ENCODE assay signal across 8 cellular contexts in genomic region chr1:218284377-218284916, GRCh38. TPM values are rescaled to one million over a fixed set of nuclear protein-coding genes. Genes with fewer than 3 reads are reported as not detected.
DNase-seq lines count a peak whose midpoint lies in the region; ATAC-seq, FAIRE-seq and TF ChIP-seq lines count a peak whose summit lies in the region.

No MANE protein-coding gene starts in this region.

- no peak overlapping the region for H2AK5ac ChIP-seq in neuronal stem cell (ENCODE audit: low read depth, low read length)

- H2BK5ac ChIP-seq in neuronal stem cell (ENCODE audit: low read length), result peak overlapping the region; percentile 82

- peak overlapping the region; percentile 82 for H3K4me2 ChIP-seq in neuronal stem cell (ENCODE audit: insufficient read depth, low read length, poor library complexity, severe bottlenecking)

- peak overlapping the region; percentile 98 for H3K18ac ChIP-seq in neuronal stem cell (ENCODE audit: low read length)

- CTCF ChIA-PET in HEK293T (lab: Yijun Ruan, JAX), result interaction anchor here (1.1 kb wide), 1 partner anchor 24 kb away, joined by 3 read pairs; no protein-coding TSS in a partner anchor

- peak overlapping the region; percentile 98 for H2AFZ ChIP-seq in neuronal stem cell (ENCODE audit: low read length)

- H3K9me3 ChIP-seq in Peyer's patch (no peaks in the 10 kb centered on the region), neuronal stem cell (replicated peaks in 1 of 2; ENCODE audit: control insufficient read depth in 2 of 2, insufficient read depth in 1 of 2, low read depth in 1 of 2, low read length in 2 of 2) (peaks cover 0 to 10% of the 10 kb centered on the region in 2 donors)

- peak overlapping the region; percentile 100 for H4K8ac ChIP-seq in neuronal stem cell (ENCODE audit: low read depth, low read length)

- peak overlapping the region; percentile 27 for H3K14ac ChIP-seq in neuronal stem cell (ENCODE audit: low read length)

- H3K23ac ChIP-seq in neuronal stem cell (ENCODE audit: low read depth, low read length, poor library complexity), result peak overlapping the region; percentile 92

- no peak overlapping the region for H2BK12ac ChIP-seq in neuronal stem cell (ENCODE audit: low read length)

- H3K36me3 ChIP-seq in Peyer's patch (no peaks in the 10 kb centered on the region), neuronal stem cell (replicated peaks in 1 of 2; ENCODE audit: control insufficient read depth in 2 of 2, insufficient read depth in 2 of 2, low read length in 2 of 2) (peaks cover 0 to 7% of the 10 kb centered on the region in 2 donors)

- TF ChIP-seq POLR2A in GM12891 (IDR thresholded peaks at IDR 0.05; ENCODE audit: low read depth, low read length) (no peak), Peyer's patch (IDR thresholded peaks at IDR 0.05) (no peak)

- H2BK15ac ChIP-seq in neuronal stem cell (ENCODE audit: low read length), result peak overlapping the region; percentile 63

- peak overlapping the region; percentile 75 to 82 (median 80) for H3K27ac ChIP-seq in Peyer's patch
- peak overlapping the region; percentile 83 for H3K27ac ChIP-seq in neuronal stem cell (replicated peaks; ENCODE audit: low read length)

- no peak for TF ChIP-seq CTCF in Peyer's patch (IDR thresholded peaks at IDR 0.05)

- DNase-seq in GM12891 (ENCODE audit: insufficient read length, low spot score), result peak; percentile 9
- no peak for DNase-seq in Peyer's patch
- no peak for DNase-seq in neuronal stem cell (ENCODE audit: low spot score)
- no peak for DNase-seq in NCI-H2029 treated with DMSO at 0.1 percent for 48 hours (lab: John Stamatoyannopoulos, UW)
- DNase-seq in NCI-H526 treated with DMSO at 0.1 percent for 48 hours (lab: John Stamatoyannopoulos, UW), result no peak
- no peak for DNase-seq in HEK293T (ENCODE audit: extremely low spot score)

- H3K4me1 ChIP-seq in Peyer's patch, result peaks cover 0 to 10% (median 6%) of the 10 kb centered on the region in 4 donors
- peaks cover 3 to 10% of the 10 kb centered on the region in 2 donors for H3K4me1 ChIP-seq in neuronal stem cell (ENCODE audit: control insufficient read depth in 2 of 2, insufficient read depth in 1 of 2, low read depth in 1 of 2, low read length in 2 of 2)

- no peak overlapping the region for H4K91ac ChIP-seq in neuronal stem cell (ENCODE audit: low read depth, low read length, poor library complexity)

- WGBS in neuronal stem cell (ENCODE audit: extremely low coverage in 2 of 2, insufficient read length in 2 of 2, insufficient replicate concordance in 1 of 2), 2 donors, result no CpG with 5 or more reads among the region's 26 CpGs

- H3K4me3 ChIP-seq in Peyer's patch (peak overlapping the region; percentile 51 to 75 (median 69)), neuronal stem cell (ENCODE audit: low read length in 2 of 2) (peak overlapping the region; percentile 79 to 87)

- H3K9ac ChIP-seq in neuronal stem cell (ENCODE audit: low read depth, low read length, poor library complexity), result peak overlapping the region; percentile 90

- POLR2A ChIA-PET in HEK293T (lab: Yijun Ruan, JAX), result interaction anchor here (0.7 to 2.0 kb wide), 8 partner anchors 10 to 54 kb away, joined by 3 to 13 read pairs (median 5); no protein-coding TSS in a partner anchor

- H3K79me1 ChIP-seq in neuronal stem cell (ENCODE audit: low read depth, low read length), result peaks cover 2% of the 10 kb centered on the region

- H3K27me3 ChIP-seq in Peyer's patch (no peaks in the 10 kb centered on the region), neuronal stem cell (ENCODE audit: control insufficient read depth in 3 of 3, insufficient read depth in 3 of 3, low read depth in 1 of 3, low read length in 3 of 3) (no peaks in the 10 kb centered on the region)

- ATAC-seq in HG02571 (IDR thresholded peaks at IDR 0.05; ENCODE audit: unreplicated experiment) (peak; percentile 23), esophagus mucosa (peak; percentile 37)

- H3K4ac ChIP-seq in neuronal stem cell (ENCODE audit: low read length), result peak overlapping the region; percentile 54

- FAIRE-seq in GM12891 (lab: Jason Lieb, UNC), result peak; percentile 48

- H2BK120ac ChIP-seq in neuronal stem cell (ENCODE audit: low read depth, low read length), result peak overlapping the region; percentile 93

TF ChIP-seq in GM12891, 5 proteins besides CTCF, POLR2A, EP300 and RAD21:
- TF ChIP-seq SPI1 (IDR thresholded peaks at IDR 0.05; ENCODE audit: low read depth, low read length) (no peak), PAX5 (IDR thresholded peaks at IDR 0.05; ENCODE audit: insufficient read depth, low read length, severe bottlenecking) (no peak), POLR2AphosphoS5 (IDR thresholded peaks at IDR 0.05; ENCODE audit: low read depth, low read length) (no peak), POU2F2 (IDR thresholded peaks at IDR 0.05; ENCODE audit: low read depth, low read length) (no peak), TAF1 (IDR thresholded peaks at IDR 0.05; ENCODE audit: low read depth, low read length) (no peak)

TF ChIP-seq in HEK293T, 16 proteins besides CTCF, POLR2A, EP300 and RAD21:
- TF ChIP-seq SUZ12 (IDR thresholded peaks at IDR 0.05), result no peak
- TF ChIP-seq ARNT (IDR thresholded peaks at IDR 0.05), result no peak
- TF ChIP-seq L3MBTL2 (conservative IDR thresholded peaks at IDR 0.05), result no peak
- TF ChIP-seq CTBP1 (IDR thresholded peaks at IDR 0.05; ENCODE audit: borderline replicate concordance), result no peak
- no peak for TF ChIP-seq ZNF384 (IDR thresholded peaks at IDR 0.05)
- no peak for TF ChIP-seq FOXK2 (IDR thresholded peaks at IDR 0.05)
- no peak for TF ChIP-seq FOXA1 (IDR thresholded peaks at IDR 0.05)
- TF ChIP-seq HDGF (IDR thresholded peaks at IDR 0.05; ENCODE audit: borderline replicate concordance), result no peak
- TF ChIP-seq BHLHE40 (IDR thresholded peaks at IDR 0.05; ENCODE audit: borderline replicate concordance), result no peak
- TF ChIP-seq SP1 (IDR thresholded peaks at IDR 0.05), result no peak
- no peak for TF ChIP-seq TARDBP (IDR thresholded peaks at IDR 0.05)
- TF ChIP-seq PKNOX1 (IDR thresholded peaks at IDR 0.05), result no peak
- TF ChIP-seq FOXM1 (IDR thresholded peaks at IDR 0.05; ENCODE audit: borderline replicate concordance), result no peak
- TF ChIP-seq ELF4 (IDR thresholded peaks at IDR 0.05), result no peak
- no peak for TF ChIP-seq NFRKB (IDR thresholded peaks at IDR 0.05)
- no peak for TF ChIP-seq LEF1 (IDR thresholded peaks at IDR 0.05; ENCODE audit: borderline replicate concordance)

RNA-seq across cellular contexts. Expression of gene RRP15, which starts 0.6 kb away (rescaled TPM):
- polyA plus RNA-seq in GM12891 (2012; ENCODE audit: low read depth, missing spikeins), result 6.4 TPM
- total RNA-seq in Peyer's patch (1 to 10 TPM; 2.1 to 8.3 (median 2.5) TPM), esophagus mucosa (12.4 TPM)
- polyA plus RNA-seq in neuronal stem cell (2013, experiment 1 of 2), result 33.4 TPM
- 34.8 TPM for polyA plus RNA-seq in neuronal stem cell (2013, experiment 2 of 2)
